ENCODE assay signal across 26 cellular contexts in the genomic region with DNA sequence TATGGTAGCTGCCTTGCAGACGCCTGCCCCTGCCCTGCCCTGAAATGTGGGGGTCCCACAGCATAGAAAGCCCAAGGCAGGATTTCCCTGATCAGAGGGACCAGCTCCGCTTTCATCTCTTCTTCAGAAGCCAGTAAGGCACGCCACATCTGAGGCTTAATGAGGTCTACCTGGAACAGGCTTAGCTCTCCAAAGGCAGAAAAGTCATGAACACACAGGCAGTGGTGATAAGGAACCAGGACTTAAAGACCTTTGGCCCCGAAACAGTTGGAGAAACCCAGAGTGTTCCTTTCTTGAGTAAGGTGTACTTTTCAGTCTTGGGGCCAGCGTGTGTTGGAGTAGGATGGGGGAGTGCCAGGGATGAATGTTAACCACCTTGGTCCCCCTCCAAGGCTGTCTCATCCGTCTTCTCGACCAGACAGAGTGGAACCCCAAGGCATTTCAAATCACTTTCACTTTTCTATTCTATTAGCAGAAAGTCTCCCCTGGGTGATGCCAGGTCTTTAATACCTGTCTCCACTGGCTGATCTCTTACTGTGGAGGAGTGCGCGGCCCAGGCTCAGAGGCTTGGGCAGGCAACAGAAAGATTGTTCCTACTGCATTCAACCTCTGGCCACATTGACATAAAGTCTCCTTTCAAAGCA.
"Had no signal": no experiment of that assay in that cellular context is flagged by ENCODE, and none has a peak within 500 bp of the region (broad histone marks: within the 10 kb centered on the region; RNA-seq: fewer than 3 reads in every experiment).

No MANE protein-coding gene starts in this region.

- H3K36me3 ChIP-seq: colonic mucosa, ovary, right atrium auricular region, transverse colon had no signal

- H3K9me3 ChIP-seq: colonic mucosa, gastroesophageal sphincter, neutrophil, ovary, psoas muscle, right atrium auricular region, testis, transverse colon had no signal

- ATAC-seq: gastroesophageal sphincter; left colon; naive thymus-derived CD8-positive, alpha-beta T cell; psoas muscle had no signal

- H3K27ac ChIP-seq: colonic mucosa, dorsolateral prefrontal cortex, gastroesophageal sphincter, neutrophil, ovary, psoas muscle, right atrium auricular region, testis, transverse colon, VCaP had no signal

- H3K27me3 ChIP-seq: colonic mucosa, dorsolateral prefrontal cortex, gastroesophageal sphincter, neutrophil, ovary, right atrium auricular region, testis, transverse colon had no signal

- H3K4me3 ChIP-seq: colonic mucosa, dorsolateral prefrontal cortex, gastroesophageal sphincter, ovary, psoas muscle, right atrium auricular region, testis, transverse colon had no signal

- H3K4me1 ChIP-seq: colonic mucosa, psoas muscle, testis, transverse colon had no signal

- DNase-seq: activated CD4-positive, alpha-beta T cell treated with anti-CD3 and anti-CD28 coated beads for 48 hours; activated CD4-positive, alpha-beta T cell treated with anti-CD3 and anti-CD28 coated beads, Interleukin-2, amount 50 U/mL, for 48 hours; activated CD8-positive, alpha-beta memory T cell treated with anti-CD3 and anti-CD28 coated beads for 24 hours; activated gamma-delta T cell treated with Interleukin-2 at 50 U/mL for 16 hours; activated naive CD4-positive, alpha-beta T cell treated with anti-CD3 and anti-CD28 coated beads, Interleukin-2, amount 50 U/mL, for 16 hours; activated T-cell treated with anti-CD3 and anti-CD28 coated beads, Interleukin-2, amount 50 U/mL, for 24 hours; amygdala; colonic mucosa; dorsolateral prefrontal cortex; effector memory CD4-positive, alpha-beta T cell; hippocampal formation; kidney; left colon; naive thymus-derived CD8-positive, alpha-beta T cell; psoas muscle; stimulated activated CD4-positive, alpha-beta T cell treated with anti-CD3 and anti-CD28 coated beads, Interleukin-2, amount 100 ng/mL, for 48 hours; stimulated activated naive CD4-positive, alpha-beta T cell treated with Interleukin-2 at 50 U/mL for 16 hours; SW 1271; T-helper 9 cell; testis; transverse colon had no signal
